In the genomic region with DNA sequence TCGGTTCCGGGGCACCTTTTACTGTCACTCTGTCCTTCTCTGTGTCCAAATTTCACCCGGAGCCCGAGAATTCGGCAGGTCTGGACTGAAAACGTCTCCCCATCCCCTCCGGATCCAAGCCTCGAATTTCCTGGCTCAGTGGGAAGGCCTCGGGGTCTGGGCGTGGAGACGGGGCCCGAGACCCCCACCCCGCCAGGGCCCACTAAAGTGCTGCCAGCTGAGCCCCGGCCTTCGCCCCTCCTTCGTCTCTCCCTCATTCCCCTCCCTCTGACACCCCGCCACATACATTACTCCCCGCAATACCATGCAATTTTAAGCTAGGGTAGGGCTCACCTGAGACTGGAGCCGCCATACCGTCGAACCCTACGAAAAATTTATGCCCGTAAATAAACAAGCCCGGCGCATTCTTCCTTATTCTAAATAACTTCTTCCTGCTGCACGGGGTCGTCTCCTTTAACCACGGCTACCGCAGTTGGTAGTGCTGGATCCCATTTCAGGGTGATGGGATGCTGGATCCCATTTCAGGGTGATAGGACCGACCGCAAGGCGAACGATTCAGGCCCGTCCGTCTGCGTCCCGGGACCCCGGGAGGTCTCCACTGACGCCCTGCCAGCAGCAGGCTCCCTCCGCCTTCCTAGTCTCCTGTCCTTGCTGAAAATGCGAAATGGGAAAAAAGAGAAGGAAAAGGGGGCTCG, we compare ENCODE assay signal across 7 cellular contexts. TPM values are rescaled to one million over a fixed set of nuclear protein-coding genes. Genes with fewer than 3 reads are reported as not detected.
DNase-seq lines count a peak whose midpoint lies in the region; ATAC-seq and TF ChIP-seq lines count a peak whose summit lies in the region.

No MANE protein-coding gene starts in this region.

- peaks cover 17% of the 10 kb centered on the region for H3K9me3 Mint-ChIP-seq in GM23338

- H3K27me3 ChIP-seq in GM23338 (ENCODE audit: insufficient read depth): peaks cover 26% of the 10 kb centered on the region
- peaks cover 5% of the 10 kb centered on the region for H3K27me3 ChIP-seq in fibroblast of lung (ENCODE audit: control insufficient read depth, insufficient read depth, low read length)

- H3K36me3 Mint-ChIP-seq in GM23338 (ENCODE audit: low read depth) (peaks cover 7% of the 10 kb centered on the region; the same call in 2 of the 3 replicates), T-helper 17 cell (ENCODE audit: low read depth) (peaks cover 6% of the 10 kb centered on the region)

- ATAC-seq in GM23338 (peak; percentile 6), T-helper 17 cell (no peak)

- no peaks in the 10 kb centered on the region for H3K9me2 ChIP-seq in GM23338 (ENCODE audit: insufficient read depth)

- no peak for DNase-seq in GM23338 (ENCODE audit: low spot score)
- DNase-seq in T-helper 17 cell: no peak
- DNase-seq in fibroblast of lung (ENCODE audit: low read depth in 2 of 2): peak in 1 of 2 donors; percentile 28
- no peak for DNase-seq in retinal pigment epithelial cell (ENCODE audit: low read depth)
- DNase-seq in NCI-H2107 treated with DMSO at 0.1 percent for 48 hours (lab: John Stamatoyannopoulos, UW; ENCODE audit: unreplicated experiment): no peak
- DNase-seq in pons (ENCODE audit: low spot score): no peak
- no peak for DNase-seq in activated gamma-delta T cell (lab: John Stamatoyannopoulos, UW)

- H4K20me1 ChIP-seq in GM23338 (replicated peaks; ENCODE audit: insufficient read depth) (no peaks in the 10 kb centered on the region), fibroblast of lung (ENCODE audit: control insufficient read depth, extremely low read depth, insufficient read depth, low read length) (no peaks in the 10 kb centered on the region)

- peaks cover 60% of the 10 kb centered on the region for H3K27me3 Mint-ChIP-seq in GM23338 (ENCODE audit: insufficient read depth, low read depth, poor library complexity)
- H3K27me3 Mint-ChIP-seq in T-helper 17 cell: peaks cover 80% of the 10 kb centered on the region

- H3K9ac ChIP-seq in fibroblast of lung (ENCODE audit: insufficient read depth, low read length): no peak overlapping the region

- H2AFZ ChIP-seq in GM23338 (peak overlapping the region; percentile 95), fibroblast of lung (ENCODE audit: low read length) (no peak overlapping the region)

- H3K4me1 ChIP-seq in GM23338 (ENCODE audit: insufficient read depth) (peaks cover 5% of the 10 kb centered on the region), fibroblast of lung (ENCODE audit: control insufficient read depth, extremely low read depth, insufficient read depth, low read length) (peaks cover 6% of the 10 kb centered on the region)

- H3K27ac ChIP-seq in GM23338 (ENCODE audit: low read depth): no peak overlapping the region
- H3K27ac ChIP-seq in fibroblast of lung (ENCODE audit: insufficient read depth, low read length): no peak overlapping the region

- H3K36me3 ChIP-seq in GM23338 (ENCODE audit: insufficient read depth) (no peaks in the 10 kb centered on the region), fibroblast of lung (ENCODE audit: control insufficient read depth, insufficient read depth, low read length) (no peaks in the 10 kb centered on the region)

- no peaks in the 10 kb centered on the region for H3K79me2 ChIP-seq in GM23338 (replicated peaks; ENCODE audit: insufficient read depth)
- H3K79me2 ChIP-seq in fibroblast of lung (ENCODE audit: control insufficient read depth, insufficient read depth, low read length): no peaks in the 10 kb centered on the region

- H3K9me3 ChIP-seq in T-helper 17 cell (ENCODE audit: control insufficient read depth, low read length, poor library complexity, severe bottlenecking) (peaks cover 3% of the 10 kb centered on the region), fibroblast of lung (ENCODE audit: control insufficient read depth, insufficient read depth, low read depth, low read length) (no peaks in the 10 kb centered on the region)

- TF ChIP-seq CTCF in GM23338 (conservative IDR thresholded peaks at IDR 0.05; ENCODE audit: low read depth in 2 of 2) (no peak), fibroblast of lung (conservative IDR thresholded peaks at IDR 0.05 in 1 of 2, IDR thresholded peaks at IDR 0.05 in 1 of 2; ENCODE audit: low read depth in 1 of 2, low read length in 2 of 2) (no peak), retinal pigment epithelial cell (conservative IDR thresholded peaks at IDR 0.05; ENCODE audit: low read depth, low read length) (no peak)

- H3K27ac Mint-ChIP-seq in GM23338: peak overlapping the region; percentile 37; the same call in 1 of the 2 replicates
- H3K27ac Mint-ChIP-seq in T-helper 17 cell: peak overlapping the region; percentile 75

- H3K4me2 ChIP-seq in GM23338: peak overlapping the region; percentile 87
- peak overlapping the region; percentile 82 for H3K4me2 ChIP-seq in fibroblast of lung (ENCODE audit: extremely low read depth, insufficient read depth, low read length)

- H3K4me1 Mint-ChIP-seq in GM23338 (peaks cover 12% of the 10 kb centered on the region), T-helper 17 cell (peaks cover 15% of the 10 kb centered on the region)

- 0 out of 2 replicates have a peak, but pooled peaks cover 14% of the 10 kb centered on the region for H3F3A ChIP-seq in GM23338 (replicated peaks; ENCODE audit: low read depth)

- H3K4me3 ChIP-seq in GM23338: peak overlapping the region; percentile 94
- peak overlapping the region; percentile 41 to 61 (median 57) for H3K4me3 ChIP-seq in fibroblast of lung (replicated peaks in 1 of 4; ENCODE audit: control extremely low read depth in 1 of 4, insufficient read depth in 1 of 4, low read depth in 3 of 4, low read length in 4 of 4)
- peak overlapping the region; percentile 42 for H3K4me3 ChIP-seq in retinal pigment epithelial cell (ENCODE audit: low read length)

- H3K4me3 Mint-ChIP-seq in GM23338 (peak overlapping the region; percentile 95), T-helper 17 cell (peak overlapping the region; percentile 80)

TF ChIP-seq in GM23338, 12 proteins besides CTCF, POLR2A, EP300 and RAD21 (continues in another document):
- TF ChIP-seq EZH2 (IDR thresholded peaks at IDR 0.05; ENCODE audit: low read depth, unreplicated experiment) (no peak), EZH2phosphoT487 (IDR thresholded peaks at IDR 0.05; ENCODE audit: unreplicated experiment) (no peak), STAT1 (IDR thresholded peaks at IDR 0.05; ENCODE audit: unreplicated experiment) (no peak)

RNA-seq across cellular contexts. Expression of a gene that starts 4.4 kb away (rescaled TPM):
- 0.38 TPM in 1 of 2 replicates, not detected in the other for total RNA-seq in GM23338 (2014; rRNA removed; shearing (Covaris generic))
- polyA plus RNA-seq in GM23338 (2016; fragmentation: Nextera tagmentation; extraction: Ambion mirVana) (not detected in 2 replicates), fibroblast of lung (0.07 and 0.23 TPM in 2 replicates)
- total RNA-seq in T-helper 17 cell (not detected), fibroblast of lung (not detected in 2 replicates)
- not detected in 2 replicates for polyA plus RNA-seq in fibroblast of lung (2012)
- 4.1 TPM in 1 of 2 replicates, not detected in the other for polyA minus RNA-seq in fibroblast of lung (ENCODE audit: low replicate concordance)

RNA-seq across cellular contexts. Expression of a gene that starts 48.8 kb away (rescaled TPM):
- total RNA-seq in GM23338 (2014; rRNA removed; shearing (Covaris generic)): 10.4 and 10.6 TPM in 2 replicates
- polyA plus RNA-seq in GM23338 (2016; fragmentation: Nextera tagmentation; extraction: Ambion mirVana) (2.9 and 3.5 TPM in 2 replicates), fibroblast of lung (0.43 and 0.52 TPM in 2 replicates)
- total RNA-seq in T-helper 17 cell (1 to 10 TPM; 3.1 to 3.4 TPM), fibroblast of lung (5.9 and 8.8 TPM in 2 replicates)
- polyA plus RNA-seq in fibroblast of lung (2012): 4.4 and 6.5 TPM in 2 replicates
- polyA minus RNA-seq in fibroblast of lung (ENCODE audit: low replicate concordance): 5.7 and 7.7 TPM in 2 replicates

RNA-seq across cellular contexts. Expression of a gene that starts 51.4 kb away (rescaled TPM):
- total RNA-seq in GM23338 (2014; rRNA removed; shearing (Covaris generic)): 9.7 and 12.5 TPM in 2 replicates
- polyA plus RNA-seq in GM23338 (2016; fragmentation: Nextera tagmentation; extraction: Ambion mirVana) (8.0 and 9.2 TPM in 2 replicates), fibroblast of lung (5.1 and 5.9 TPM in 2 replicates)
- total RNA-seq in T-helper 17 cell (1 to 10 TPM; 3.2 to 4.8 TPM), fibroblast of lung (8.0 and 8.1 TPM in 2 replicates)
- 4.4 and 4.5 TPM in 2 replicates for polyA plus RNA-seq in fibroblast of lung (2012)
- polyA minus RNA-seq in fibroblast of lung (ENCODE audit: low replicate concordance): 3.7 and 5.4 TPM in 2 replicates

Comparison
In these comparisons a context has a peak if more than half of its experiments do, and no peak if none do; other contexts are left out.
1. H3K4me3 ChIP-seq: peak in every context shown above with its lines; median percentile 94 in GM23338; 57 in fibroblast of lung; 42 in retinal pigment epithelial cell.